8 cellular contexts compared by ENCODE assay signal in genomic region chr18:4068552-4069158, GRCh38.
A peak's percentile ranks its signal among the peaks of the same experiment; 100 is the strongest.
DNase-seq lines count a peak whose midpoint lies in the region; ATAC-seq, FAIRE-seq and TF ChIP-seq lines count a peak whose summit lies in the region.

No MANE protein-coding gene starts in this region.

- no peaks in the 10 kb centered on the region for H3K9me3 ChIP-seq in breast epithelium
- H3K9me3 ChIP-seq in HepG2 (ENCODE audit: low read length), result 0 out of 2 replicates have a peak, but pooled peaks cover 3% of the 10 kb centered on the region
- H3K9me3 ChIP-seq in testis, result no peaks in the 10 kb centered on the region

- H2AFZ ChIP-seq in HepG2 (ENCODE audit: low read length), result peak overlapping the region; percentile 63

- no peak for TF ChIP-seq EP300 in HepG2 (IDR thresholded peaks at IDR 0.05; ENCODE audit: low read depth in 2 of 2, low read length in 2 of 2)
- TF ChIP-seq EP300 in HepG2 (CRISPR knock-in tag; IDR thresholded peaks at IDR 0.05; ENCODE audit: borderline replicate concordance), result no peak

- WGBS in HepG2 (ENCODE audit: low lambda C conversion rate), result 2% methylated on average over 5 of the region's 5 CpGs
- 11 to 17% methylated on average over 5 of the region's 5 CpGs for WGBS in testis, 2 donors

- BruUV-seq in HepG2 (replicated peaks; lab: Mats Ljungman, UMichigan), result no TSS peak

- no peaks in the 10 kb centered on the region for H4K20me1 ChIP-seq in HepG2 (ENCODE audit: insufficient read depth, low read length)

- CTCF ChIA-PET in HepG2 (lab: Yijun Ruan, JAX; ENCODE audit: low intra/inter-chr PET ratio, low total read pairs), result interaction anchor here (1.4 to 1.5 kb wide), 2 partner anchors 297 to 787 kb away, joined by 3 to 6 read pairs; no protein-coding TSS in a partner anchor

- H3K4me1 ChIP-seq in breast epithelium, result no peaks in the 10 kb centered on the region
- H3K4me1 ChIP-seq in HepG2 (ENCODE audit: insufficient read depth, low read length), result no peaks in the 10 kb centered on the region
- no peaks in the 10 kb centered on the region for H3K4me1 ChIP-seq in testis

- no peaks in the 10 kb centered on the region for H3K79me2 ChIP-seq in HepG2 (ENCODE audit: insufficient read depth, low read length)

- H3K36me3 ChIP-seq in breast epithelium, result no peaks in the 10 kb centered on the region
- no peaks in the 10 kb centered on the region for H3K36me3 ChIP-seq in HepG2 (replicated peaks in 1 of 2; ENCODE audit: control insufficient read depth in 1 of 2, insufficient read depth in 2 of 2, low read length in 2 of 2)
- no peaks in the 10 kb centered on the region for H3K36me3 ChIP-seq in testis (ENCODE audit: low read depth, missing control alignments)

- in situ Hi-C loops in HepG2 (cut with HindIII; ENCODE audit: extremely low pct_ligation_motif_present, low pct_unique_long_range_greater_than_20kb), result no loop called here

- TF ChIP-seq POLR2A in breast epithelium (IDR thresholded peaks at IDR 0.05) (no peak), HepG2 (IDR thresholded peaks at IDR 0.05; ENCODE audit: insufficient read depth in 1 of 2, low read depth in 2 of 2, low read length in 2 of 2) (no peak), testis (IDR thresholded peaks at IDR 0.05) (no peak)

- ATAC-seq in GM21381 (IDR thresholded peaks at IDR 0.05; ENCODE audit: unreplicated experiment) (peak; percentile 77), HepG2 (peak; percentile 59; the same call in 2 of the 3 replicates)

- no peak overlapping the region for H3K4me3 ChIP-seq in Jurkat, Clone E6-1 (ENCODE audit: low read length)
- H3K4me3 ChIP-seq in breast epithelium (no peak overlapping the region), HepG2 (replicated peaks in 1 of 3; ENCODE audit: insufficient read depth in 1 of 3, low read depth in 2 of 3, low read length in 3 of 3) (no peak overlapping the region), testis (no peak overlapping the region)

- H3K27me3 ChIP-seq in breast epithelium (no peaks in the 10 kb centered on the region), HepG2 (ENCODE audit: control insufficient read depth in 1 of 2, insufficient read depth in 2 of 2, low read length in 2 of 2) (no peaks in the 10 kb centered on the region), testis (no peaks in the 10 kb centered on the region)

- H3K9ac ChIP-seq in HepG2 (ENCODE audit: insufficient read depth, low read depth, low read length), result no peak overlapping the region

- DNase-seq in Daoy (ENCODE audit: low read depth) (peak; percentile 41), RPMI8226 (peak; percentile 53), breast epithelium (ENCODE audit: low spot score in 2 of 2) (no peak), HepG2 (ENCODE audit: low spot score) (peak; percentile 34), testis (peak; percentile 71), mesenteric fat pad (ENCODE audit: low spot score) (no peak)
- DNase-seq in Jurkat, Clone E6-1 (ENCODE audit: low read depth, low spot score), result peak; percentile 42

- no peak overlapping the region for H3K27ac ChIP-seq in breast epithelium
- no peak overlapping the region for H3K27ac ChIP-seq in HepG2 (ENCODE audit: extremely low read length, insufficient read depth, low read length)
- H3K27ac ChIP-seq in testis, result no peak overlapping the region

- no peak for TF ChIP-seq RAD21 in HepG2 (CRISPR knock-in tag; IDR thresholded peaks at IDR 0.05)

- FAIRE-seq in HepG2 (lab: Jason Lieb, UNC), result peak; percentile 82

- POLR2A ChIA-PET in HepG2 (lab: Yijun Ruan, JAX), result interaction anchor here (0.7 kb wide), 1 partner anchor 403 kb away, joined by 3 read pairs; no protein-coding TSS in a partner anchor

- H3K4me2 ChIP-seq in HepG2 (ENCODE audit: low read depth, low read length), result no peak overlapping the region

- TF ChIP-seq CTCF in breast epithelium (IDR thresholded peaks at IDR 0.05) (peak in 2 of 3 donors; percentile 39 to 47), HepG2 (CRISPR knock-in tag; IDR thresholded peaks at IDR 0.05) (peak; percentile 61), testis (IDR thresholded peaks at IDR 0.05) (peak; percentile 44 to 66 (median 62))

- intact Hi-C loops in breast epithelium (cut with DNase I; ENCODE audit: low total_unique reads), result no loop called here
- intact Hi-C loops in HepG2 (cut with micrococcal nuclease; ENCODE audit: unreplicated experiment), result loop anchor here (1.0 to 2.0 kb wide), 2 partner anchors 297 to 788 kb away; no protein-coding TSS in a partner anchor
- intact Hi-C loops in testis (cut with DNase I; ENCODE audit: low total_unique reads), result no loop called here

TF ChIP-seq in HepG2, 621 proteins besides CTCF, POLR2A, EP300 and RAD21:
- TF ChIP-seq STAG1 (CRISPR knock-in tag; IDR thresholded peaks at IDR 0.05) (peak; percentile 30; the same call in 1 of the 2 replicates), RFXANK (CRISPR knock-in tag; IDR thresholded peaks at IDR 0.05) (no peak)
TF ChIP-seq in HepG2: peak in this region for 1.

Comparison
In these comparisons a context has a peak if more than half of its experiments do, and no peak if none do; other contexts are left out.
1. DNase-seq: peak in Daoy (single experiment), Jurkat, Clone E6-1 (single experiment), RPMI8226 (single experiment), HepG2 (single experiment) and testis (single experiment); none in breast epithelium (0 of 2) and mesenteric fat pad (single experiment).
2. Peak in every context shown above with its lines, with median percentiles within 50 percentile points of each other: CTCF ChIP-seq.